Comparison of ENCODE assay signal across 3 cellular contexts in genomic region chr6:117531346-117531745, GRCh38.
TF ChIP-seq lines count a peak whose summit lies in the region.

No MANE protein-coding gene starts in this region.

TF ChIP-seq in liver, 16 proteins besides CTCF, POLR2A, EP300 and RAD21:
- no peak for TF ChIP-seq FOXA2 (IDR thresholded peaks at IDR 0.05)
- TF ChIP-seq REST (IDR thresholded peaks at IDR 0.05) = no peak

TF ChIP-seq in HepG2, 621 proteins besides CTCF, POLR2A, EP300 and RAD21:
- TF ChIP-seq MXD3 (CRISPR knock-in tag; IDR thresholded peaks at IDR 0.05) = no peak
- no peak for TF ChIP-seq FOXC1 (CRISPR knock-in tag; IDR thresholded peaks at IDR 0.05; ENCODE audit: borderline replicate concordance)
- TF ChIP-seq NFKB2 (CRISPR knock-in tag; IDR thresholded peaks at IDR 0.05; ENCODE audit: borderline replicate concordance) = no peak
- TF ChIP-seq ZNF383 (CRISPR knock-in tag; IDR thresholded peaks at IDR 0.05; ENCODE audit: borderline replicate concordance) = no peak
- TF ChIP-seq SNAPC2 (CRISPR knock-in tag; IDR thresholded peaks at IDR 0.05) = no peak
- TF ChIP-seq ARID2 (CRISPR knock-in tag; IDR thresholded peaks at IDR 0.05; ENCODE audit: borderline replicate concordance) = no peak
- TF ChIP-seq KDM1A (CRISPR knock-in tag; IDR thresholded peaks at IDR 0.05) = no peak
TF ChIP-seq in HepG2: peak in this region for 0.

TF ChIP-seq in GM12878, 131 proteins besides CTCF, POLR2A, EP300 and RAD21:
- TF ChIP-seq, protein P1, sequence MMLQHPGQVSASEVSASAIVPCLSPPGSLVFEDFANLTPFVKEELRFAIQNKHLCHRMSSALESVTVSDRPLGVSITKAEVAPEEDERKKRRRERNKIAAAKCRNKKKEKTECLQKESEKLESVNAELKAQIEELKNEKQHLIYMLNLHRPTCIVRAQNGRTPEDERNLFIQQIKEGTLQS (IDR thresholded peaks at IDR 0.05; ENCODE audit: borderline replicate concordance, extremely low read depth, low read depth, low read length) = no peak
- TF ChIP-seq CBX5 (IDR thresholded peaks at IDR 0.05; ENCODE audit: low read depth) (no peak), EED (IDR thresholded peaks at IDR 0.05; ENCODE audit: low read depth) (no peak), ZSCAN29 (IDR thresholded peaks at IDR 0.05) (no peak), CHD1 (IDR thresholded peaks at IDR 0.05; ENCODE audit: low read depth, low read length) (no peak), HCFC1 (IDR thresholded peaks at IDR 0.05; ENCODE audit: low read length) (no peak), TAF1 (IDR thresholded peaks at IDR 0.05; ENCODE audit: borderline replicate concordance, low read depth, low read length) (no peak)
- TF ChIP-seq, protein P2, sequence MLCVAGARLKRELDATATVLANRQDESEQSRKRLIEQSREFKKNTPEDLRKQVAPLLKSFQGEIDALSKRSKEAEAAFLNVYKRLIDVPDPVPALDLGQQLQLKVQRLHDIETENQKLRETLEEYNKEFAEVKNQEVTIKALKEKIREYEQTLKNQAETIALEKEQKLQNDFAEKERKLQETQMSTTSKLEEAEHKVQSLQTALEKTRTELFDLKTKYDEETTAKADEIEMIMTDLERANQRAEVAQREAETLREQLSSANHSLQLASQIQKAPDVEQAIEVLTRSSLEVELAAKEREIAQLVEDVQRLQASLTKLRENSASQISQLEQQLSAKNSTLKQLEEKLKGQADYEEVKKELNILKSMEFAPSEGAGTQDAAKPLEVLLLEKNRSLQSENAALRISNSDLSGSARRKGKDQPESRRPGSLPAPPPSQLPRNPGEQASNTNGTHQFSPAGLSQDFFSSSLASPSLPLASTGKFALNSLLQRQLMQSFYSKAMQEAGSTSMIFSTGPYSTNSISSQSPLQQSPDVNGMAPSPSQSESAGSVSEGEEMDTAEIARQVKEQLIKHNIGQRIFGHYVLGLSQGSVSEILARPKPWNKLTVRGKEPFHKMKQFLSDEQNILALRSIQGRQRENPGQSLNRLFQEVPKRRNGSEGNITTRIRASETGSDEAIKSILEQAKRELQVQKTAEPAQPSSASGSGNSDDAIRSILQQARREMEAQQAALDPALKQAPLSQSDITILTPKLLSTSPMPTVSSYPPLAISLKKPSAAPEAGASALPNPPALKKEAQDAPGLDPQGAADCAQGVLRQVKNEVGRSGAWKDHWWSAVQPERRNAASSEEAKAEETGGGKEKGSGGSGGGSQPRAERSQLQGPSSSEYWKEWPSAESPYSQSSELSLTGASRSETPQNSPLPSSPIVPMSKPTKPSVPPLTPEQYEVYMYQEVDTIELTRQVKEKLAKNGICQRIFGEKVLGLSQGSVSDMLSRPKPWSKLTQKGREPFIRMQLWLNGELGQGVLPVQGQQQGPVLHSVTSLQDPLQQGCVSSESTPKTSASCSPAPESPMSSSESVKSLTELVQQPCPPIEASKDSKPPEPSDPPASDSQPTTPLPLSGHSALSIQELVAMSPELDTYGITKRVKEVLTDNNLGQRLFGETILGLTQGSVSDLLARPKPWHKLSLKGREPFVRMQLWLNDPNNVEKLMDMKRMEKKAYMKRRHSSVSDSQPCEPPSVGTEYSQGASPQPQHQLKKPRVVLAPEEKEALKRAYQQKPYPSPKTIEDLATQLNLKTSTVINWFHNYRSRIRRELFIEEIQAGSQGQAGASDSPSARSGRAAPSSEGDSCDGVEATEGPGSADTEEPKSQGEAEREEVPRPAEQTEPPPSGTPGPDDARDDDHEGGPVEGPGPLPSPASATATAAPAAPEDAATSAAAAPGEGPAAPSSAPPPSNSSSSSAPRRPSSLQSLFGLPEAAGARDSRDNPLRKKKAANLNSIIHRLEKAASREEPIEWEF (IDR thresholded peaks at IDR 0.05; ENCODE audit: insufficient replicate concordance, low read depth, low read length) = no peak
- TF ChIP-seq, protein P3, sequence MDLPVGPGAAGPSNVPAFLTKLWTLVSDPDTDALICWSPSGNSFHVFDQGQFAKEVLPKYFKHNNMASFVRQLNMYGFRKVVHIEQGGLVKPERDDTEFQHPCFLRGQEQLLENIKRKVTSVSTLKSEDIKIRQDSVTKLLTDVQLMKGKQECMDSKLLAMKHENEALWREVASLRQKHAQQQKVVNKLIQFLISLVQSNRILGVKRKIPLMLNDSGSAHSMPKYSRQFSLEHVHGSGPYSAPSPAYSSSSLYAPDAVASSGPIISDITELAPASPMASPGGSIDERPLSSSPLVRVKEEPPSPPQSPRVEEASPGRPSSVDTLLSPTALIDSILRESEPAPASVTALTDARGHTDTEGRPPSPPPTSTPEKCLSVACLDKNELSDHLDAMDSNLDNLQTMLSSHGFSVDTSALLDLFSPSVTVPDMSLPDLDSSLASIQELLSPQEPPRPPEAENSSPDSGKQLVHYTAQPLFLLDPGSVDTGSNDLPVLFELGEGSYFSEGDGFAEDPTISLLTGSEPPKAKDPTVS (IDR thresholded peaks at IDR 0.05; ENCODE audit: low read depth, low read length) = no peak
TF ChIP-seq in GM12878: peak in this region for 0.
